Comparison of ENCODE assay signal across 24 cellular contexts in genomic region chr1:42198251-42198650, GRCh38. TPM values are rescaled to one million over a fixed set of nuclear protein-coding genes. Genes with fewer than 3 reads are reported as not detected.
A peak's percentile ranks its signal among the peaks of the same experiment; 100 is the strongest.
DNase-seq lines count a peak whose midpoint lies in the region; ATAC-seq and TF ChIP-seq lines count a peak whose summit lies in the region.
"Had no signal": no experiment of that assay in that cellular context is flagged by ENCODE, and none has a peak within 500 bp of the region (broad histone marks: within the 10 kb centered on the region; RNA-seq: fewer than 3 reads in every experiment).

No MANE protein-coding gene starts in this region.

- DNase-seq in activated T-cell treated with anti-CD3 and anti-CD28 coated beads, Interleukin-2, amount 50 U/mL, for 72 hours = no peak
- DNase-seq in activated T-cell treated with anti-CD3 and anti-CD28 coated beads, Interleukin-2, amount 50 U/mL, for 4 hours = no peak
- DNase-seq in PC-3 (no peak), mucosa of descending colon (no peak), esophagus squamous epithelium (lab: John Stamatoyannopoulos, UW) (no peak), OCI-LY7 (ENCODE audit: low spot score) (no peak), UCSD-AML1 (lab: John Stamatoyannopoulos, UW; ENCODE audit: unreplicated experiment) (no peak)
- DNase-seq: Calu3; CD4-positive, CD25-positive, alpha-beta regulatory T cell; COR-L47; DMS53; DMS79 treated with DMSO at 0.1 percent for 48 hours; GF-D8; GM23248; H9 had no signal

- no peak overlapping the region for H2AFZ ChIP-seq in PC-3 (ENCODE audit: low read length)
- H2AFZ ChIP-seq in OCI-LY7 (ENCODE audit: low read length) = no peak overlapping the region
- H2AFZ ChIP-seq: GM23248 had no signal

- TF ChIP-seq POLR2A in esophagus squamous epithelium (IDR thresholded peaks at IDR 0.05) = no peak

- H3K27me3 Mint-ChIP-seq in activated T-cell treated with anti-CD3 and anti-CD28 coated beads, Interleukin-2, amount 50 U/mL, for 72 hours (ENCODE audit: low read depth) = no peaks in the 10 kb centered on the region
- H3K27me3 Mint-ChIP-seq in activated T-cell treated with anti-CD3 and anti-CD28 coated beads, Interleukin-2, amount 50 U/mL, for 4 hours (ENCODE audit: low read depth) = no peaks in the 10 kb centered on the region
- H3K27me3 Mint-ChIP-seq: B cell; CD4-positive, CD25-positive, alpha-beta regulatory T cell had no signal

- H3K9me3 ChIP-seq in PC-3 (ENCODE audit: low read length) (no peaks in the 10 kb centered on the region), mucosa of descending colon (no peaks in the 10 kb centered on the region), esophagus squamous epithelium (no peaks in the 10 kb centered on the region), OCI-LY7 (ENCODE audit: low read length) (0 out of 2 replicates have a peak, but pooled peaks cover 12% of the 10 kb centered on the region)

- H3K27ac ChIP-seq in PC-3 (ENCODE audit: low read length) = 0 out of 2 replicates have a peak overlapping the region, but pooled peaks have one; percentile 1
- no peak overlapping the region for H3K27ac ChIP-seq in esophagus squamous epithelium
- no peak overlapping the region for H3K27ac ChIP-seq in OCI-LY7 (ENCODE audit: low read depth, low read length, poor library complexity, severe bottlenecking)
- H3K27ac ChIP-seq: 22Rv1, BLaER1, C4-2B, GM23248 had no signal

- peaks cover 6 to 12% of the 10 kb centered on the region in 2 donors for H3K36me3 Mint-ChIP-seq in activated T-cell treated with anti-CD3 and anti-CD28 coated beads, Interleukin-2, amount 50 U/mL, for 72 hours (ENCODE audit: insufficient read depth in 2 of 2)
- H3K36me3 Mint-ChIP-seq in activated T-cell treated with anti-CD3 and anti-CD28 coated beads, Interleukin-2, amount 50 U/mL, for 4 hours (ENCODE audit: insufficient read depth) = peaks cover 44% of the 10 kb centered on the region

- no peak for TF ChIP-seq CTCF in PC-3 (conservative IDR thresholded peaks at IDR 0.05; ENCODE audit: low read depth, low read length)
- no peak for TF ChIP-seq CTCF in mucosa of descending colon (IDR thresholded peaks at IDR 0.05)
- no peak for TF ChIP-seq CTCF in esophagus squamous epithelium (IDR thresholded peaks at IDR 0.05)
- TF ChIP-seq CTCF in OCI-LY7 (conservative IDR thresholded peaks at IDR 0.05; ENCODE audit: low read length) = no peak

- intact Hi-C loops in PC-3 (cut with micrococcal nuclease) (no loop called here), mucosa of descending colon (cut with DNase I, micrococcal nuclease) (no loop called here), esophagus squamous epithelium (cut with DNase I) (no loop called here), OCI-LY7 (cut with micrococcal nuclease; ENCODE audit: unreplicated experiment) (no loop called here)

- no peak overlapping the region for H3K4me3 Mint-ChIP-seq in activated T-cell treated with anti-CD3 and anti-CD28 coated beads, Interleukin-2, amount 50 U/mL, for 72 hours
- H3K4me3 Mint-ChIP-seq in activated T-cell treated with anti-CD3 and anti-CD28 coated beads, Interleukin-2, amount 50 U/mL, for 4 hours = no peak overlapping the region
- H3K4me3 Mint-ChIP-seq: B cell; CD4-positive, CD25-positive, alpha-beta regulatory T cell; H9 had no signal

- no peaks in the 10 kb centered on the region for H3K4me1 Mint-ChIP-seq in activated T-cell treated with anti-CD3 and anti-CD28 coated beads, Interleukin-2, amount 50 U/mL, for 72 hours (ENCODE audit: low read depth)
- no peaks in the 10 kb centered on the region for H3K4me1 Mint-ChIP-seq in activated T-cell treated with anti-CD3 and anti-CD28 coated beads, Interleukin-2, amount 50 U/mL, for 4 hours (ENCODE audit: low read depth)
- H3K4me1 Mint-ChIP-seq: B cell, H9 had no signal

- WGBS in esophagus squamous epithelium, 2 donors = 85 to 87% methylated on average over 5 of the region's 5 CpGs

- H3K27ac Mint-ChIP-seq in activated T-cell treated with anti-CD3 and anti-CD28 coated beads, Interleukin-2, amount 50 U/mL, for 72 hours = peak overlapping the region; percentile 51
- H3K27ac Mint-ChIP-seq: B cell; CD4-positive, CD25-positive, alpha-beta regulatory T cell; H9 had no signal

- no peak for ATAC-seq in activated T-cell treated with anti-CD3 and anti-CD28 coated beads, Interleukin-2, amount 50 U/mL, for 72 hours (replicated peaks in 1 of 2)
- ATAC-seq in activated T-cell treated with anti-CD3 and anti-CD28 coated beads, Interleukin-2, amount 50 U/mL, for 4 hours = no peak
- peak; percentile 69 for ATAC-seq in PC-3
- peak; percentile 65 for ATAC-seq in mucosa of descending colon
- ATAC-seq in GM19035 (IDR thresholded peaks at IDR 0.05; ENCODE audit: unreplicated experiment) = no peak
- ATAC-seq: HCT116 had no signal

- no peaks in the 10 kb centered on the region for H3K27me3 ChIP-seq in PC-3 (ENCODE audit: low read length)
- H3K27me3 ChIP-seq in esophagus squamous epithelium = no peaks in the 10 kb centered on the region
- H3K27me3 ChIP-seq: BLaER1 had no signal

- H3K4me2 ChIP-seq in PC-3 (ENCODE audit: low read length) (no peak overlapping the region), OCI-LY7 (ENCODE audit: low read length) (no peak overlapping the region)
- H3K4me2 ChIP-seq: BLaER1 had no signal

- H3K4me3 ChIP-seq in PC-3 (ENCODE audit: low read length) (no peak overlapping the region), mucosa of descending colon (no peak overlapping the region), esophagus squamous epithelium (no peak overlapping the region), OCI-LY7 (ENCODE audit: low read depth, low read length, poor library complexity, severe bottlenecking) (no peak overlapping the region)
- H3K4me3 ChIP-seq: BLaER1, GM23248 had no signal

- CTCF ChIA-PET in PC-3 (lab: Charles Lee) (no interaction called here), OCI-LY7 (lab: Charles Lee; ENCODE audit: unreplicated experiment) (no interaction called here)

- H3K9me3 Mint-ChIP-seq in activated T-cell treated with anti-CD3 and anti-CD28 coated beads, Interleukin-2, amount 50 U/mL, for 72 hours = peaks cover 0 to 5% of the 10 kb centered on the region in 2 donors
- H3K9me3 Mint-ChIP-seq in activated T-cell treated with anti-CD3 and anti-CD28 coated beads, Interleukin-2, amount 50 U/mL, for 4 hours = peaks cover 13% of the 10 kb centered on the region
- H3K9me3 Mint-ChIP-seq: H9 had no signal

- H4K20me1 ChIP-seq in PC-3 (ENCODE audit: low read length) (no peaks in the 10 kb centered on the region), OCI-LY7 (ENCODE audit: insufficient read depth, low read length) (no peaks in the 10 kb centered on the region)
- H4K20me1 ChIP-seq: BLaER1 had no signal

- H3K79me2 ChIP-seq in PC-3 (ENCODE audit: low read length) = 0 out of 2 replicates have a peak, but pooled peaks cover 5% of the 10 kb centered on the region
- H3K79me2 ChIP-seq in OCI-LY7 (ENCODE audit: insufficient read depth, low read depth, low read length) = no peaks in the 10 kb centered on the region

- peaks cover 34% of the 10 kb centered on the region for H3K36me3 ChIP-seq in PC-3 (ENCODE audit: low read depth, low read length)
- H3K36me3 ChIP-seq in mucosa of descending colon (ENCODE audit: low read depth) = no peaks in the 10 kb centered on the region
- H3K36me3 ChIP-seq in esophagus squamous epithelium = peaks cover 0 to 66% (median 0%) of the 10 kb centered on the region in 3 donors
- H3K36me3 ChIP-seq in OCI-LY7 (ENCODE audit: insufficient read depth, low read length) = peaks cover 77% of the 10 kb centered on the region

- H3K9ac ChIP-seq in PC-3 (ENCODE audit: low read length) = no peak overlapping the region
- H3K9ac ChIP-seq: BLaER1, GM23248 had no signal

- BruUV-seq in PC-3 (replicated peaks; lab: Mats Ljungman, UMichigan) (no TSS peak), OCI-LY7 (replicated peaks; lab: Mats Ljungman, UMichigan) (no TSS peak)

- POLR2A ChIA-PET in PC-3 (lab: Charles Lee; ENCODE audit: unreplicated experiment) (interaction anchor here (0.5 kb wide), 1 partner anchor 14 kb away, joined by 3 read pairs; no protein-coding TSS in a partner anchor), OCI-LY7 (lab: Charles Lee) (no interaction called here)

- H3K4me1 ChIP-seq in PC-3 (ENCODE audit: insufficient read depth, low read length) = peaks cover 6% of the 10 kb centered on the region; the same call in 1 of the 2 replicates
- no peaks in the 10 kb centered on the region for H3K4me1 ChIP-seq in mucosa of descending colon (ENCODE audit: low read depth)
- no peaks in the 10 kb centered on the region for H3K4me1 ChIP-seq in esophagus squamous epithelium
- H3K4me1 ChIP-seq in OCI-LY7 (ENCODE audit: insufficient read depth, low read length, poor library complexity, severe bottlenecking) = no peaks in the 10 kb centered on the region
- H3K4me1 ChIP-seq: BLaER1 had no signal

- no peaks in the 10 kb centered on the region for H3F3A ChIP-seq in PC-3 (ENCODE audit: low read length, unreplicated experiment)

- H3K9me2 ChIP-seq in PC-3 (replicated peaks; ENCODE audit: low read length) = no peaks in the 10 kb centered on the region
- no peaks in the 10 kb centered on the region for H3K9me2 ChIP-seq in OCI-LY7 (ENCODE audit: insufficient read depth, low read length)

RNA-seq across cellular contexts. Expression of gene GUCA2A, which starts 33.7 kb away (rescaled TPM):
- not detected for total RNA-seq in activated T-cell treated with anti-CD3 and anti-CD28 coated beads, Interleukin-2, amount 50 U/mL, for 72 hours
- not detected for total RNA-seq in activated T-cell treated with anti-CD3 and anti-CD28 coated beads, Interleukin-2, amount 50 U/mL, for 4 hours
- total RNA-seq in PC-3 (2014; rRNA removed) (not detected in 2 replicates), mucosa of descending colon (1,000 to 10,000 TPM in 2 of 3 donors, 100 to 1,000 TPM in 1; 920 to 2,800 (median 1,254) TPM), esophagus squamous epithelium (not detected), OCI-LY7 (2022) (not detected in 2 replicates)
- total RNA-seq in OCI-LY7 (2014; rRNA removed; shearing (Covaris generic)) = not detected in 2 replicates
- total RNA-seq: B cell; Calu3; CD4-positive, CD25-positive, alpha-beta regulatory T cell; Daoy; G401; GM23248; H1; H9 had no signal

RNA-seq across cellular contexts. Expression of gene GUCA2B, which starts 45.0 kb away (rescaled TPM):
- not detected for total RNA-seq in activated T-cell treated with anti-CD3 and anti-CD28 coated beads, Interleukin-2, amount 50 U/mL, for 72 hours
- total RNA-seq in activated T-cell treated with anti-CD3 and anti-CD28 coated beads, Interleukin-2, amount 50 U/mL, for 4 hours = not detected
- total RNA-seq in PC-3 (2014; rRNA removed) (not detected in 2 replicates), mucosa of descending colon (100 to 1,000 TPM; 153 to 381 (median 176) TPM), esophagus squamous epithelium (not detected), OCI-LY7 (2022) (not detected in 2 replicates)
- not detected in 2 replicates for total RNA-seq in OCI-LY7 (2014; rRNA removed; shearing (Covaris generic))
- total RNA-seq: B cell; Calu3; CD4-positive, CD25-positive, alpha-beta regulatory T cell; Daoy; G401; GM23248; H1; H9 had no signal

Comparison
In these comparisons a context has a peak if more than half of its experiments do, and no peak if none do; other contexts are left out.
1. ATAC-seq: peak in PC-3 (single experiment) and mucosa of descending colon (single experiment); none in activated T-cell treated with anti-CD3 and anti-CD28 coated beads, Interleukin-2, amount 50 U/mL, for 72 hours (0 of 2), activated T-cell treated with anti-CD3 and anti-CD28 coated beads, Interleukin-2, amount 50 U/mL, for 4 hours (0 of 2) and GM19035 (single experiment).
2. RNA of gene GUCA2A, which starts 33.7 kb away (total RNA-seq): 920 to 2,800 TPM in mucosa of descending colon; not detected in OCI-LY7, not detected in activated T-cell treated with anti-CD3 and anti-CD28 coated beads, Interleukin-2, amount 50 U/mL, for 72 hours, not detected in activated T-cell treated with anti-CD3 and anti-CD28 coated beads, Interleukin-2, amount 50 U/mL, for 4 hours, not detected in PC-3 and not detected in esophagus squamous epithelium; every median in the first group is over 100 times any median in the second.
3. RNA of gene GUCA2B, which starts 45.0 kb away (total RNA-seq): 153 to 381 TPM in mucosa of descending colon; not detected in activated T-cell treated with anti-CD3 and anti-CD28 coated beads, Interleukin-2, amount 50 U/mL, for 72 hours, not detected in activated T-cell treated with anti-CD3 and anti-CD28 coated beads, Interleukin-2, amount 50 U/mL, for 4 hours, not detected in PC-3, not detected in esophagus squamous epithelium and not detected in OCI-LY7; every median in the first group is over 100 times any median in the second.